In genomic region chr15:25067725-25068309, GRCh38 we compare ENCODE assay signal across 15 cellular contexts.
"Had no signal": no experiment of that assay in that cellular context is flagged by ENCODE, and none has a peak within 500 bp of the region (broad histone marks: within the 10 kb centered on the region; RNA-seq: fewer than 3 reads in every experiment).

No MANE protein-coding gene starts in this region.

- H3K36me3 ChIP-seq: colonic mucosa had no signal

- H3K27ac ChIP-seq: colonic mucosa, esophagus muscularis mucosa, parathyroid adenoma had no signal

- H3K9ac ChIP-seq: parathyroid adenoma had no signal

- ATAC-seq: activated CD8-positive, alpha-beta memory T cell treated with anti-CD3 and anti-CD28 coated beads, Interleukin-2, amount 10 ng/mL, durations not matched to agents 7 days and 5 days; sciatic nerve; stimulated activated memory B cell treated with anti-CD40 and anti-IgM and Interleukin-4, amounts not matched to agents 10 μg/mL and 1 μg/mL and 100 μg/mL, for 72 hours had no signal

- H3K27me3 ChIP-seq: colonic mucosa, esophagus muscularis mucosa had no signal

- DNase-seq: activated CD4-positive, alpha-beta memory T cell treated with anti-CD3 and anti-CD28 coated beads, Interleukin-2, amount 10 ng/mL, durations not matched to agents 7 days and 5 days; activated CD4-positive, alpha-beta T cell treated with anti-CD3 and anti-CD28 coated beads for 48 hours; activated CD4-positive, CD25-positive, alpha-beta regulatory T cell; activated CD8-positive, alpha-beta memory T cell treated with anti-CD3 and anti-CD28 coated beads, Interleukin-2, amount 10 ng/mL, durations not matched to agents 7 days and 5 days; activated naive CD4-positive, alpha-beta T cell; activated naive CD8-positive, alpha-beta T cell treated with anti-CD3 and anti-CD28 coated beads for 36 hours; caudate nucleus; colonic mucosa; effector CD4-positive, alpha-beta T cell; stimulated activated CD4-positive, alpha-beta T cell treated with anti-CD3 and anti-CD28 coated beads, Interleukin-4, amount 100 ng/mL, for 4 hours; T1000 had no signal

- H3K4me3 ChIP-seq: colonic mucosa, esophagus muscularis mucosa had no signal

- H3K4me1 ChIP-seq: colonic mucosa, esophagus muscularis mucosa, parathyroid adenoma had no signal
